Comparison of ENCODE assay signal across 1 cellular context in the genomic region with DNA sequence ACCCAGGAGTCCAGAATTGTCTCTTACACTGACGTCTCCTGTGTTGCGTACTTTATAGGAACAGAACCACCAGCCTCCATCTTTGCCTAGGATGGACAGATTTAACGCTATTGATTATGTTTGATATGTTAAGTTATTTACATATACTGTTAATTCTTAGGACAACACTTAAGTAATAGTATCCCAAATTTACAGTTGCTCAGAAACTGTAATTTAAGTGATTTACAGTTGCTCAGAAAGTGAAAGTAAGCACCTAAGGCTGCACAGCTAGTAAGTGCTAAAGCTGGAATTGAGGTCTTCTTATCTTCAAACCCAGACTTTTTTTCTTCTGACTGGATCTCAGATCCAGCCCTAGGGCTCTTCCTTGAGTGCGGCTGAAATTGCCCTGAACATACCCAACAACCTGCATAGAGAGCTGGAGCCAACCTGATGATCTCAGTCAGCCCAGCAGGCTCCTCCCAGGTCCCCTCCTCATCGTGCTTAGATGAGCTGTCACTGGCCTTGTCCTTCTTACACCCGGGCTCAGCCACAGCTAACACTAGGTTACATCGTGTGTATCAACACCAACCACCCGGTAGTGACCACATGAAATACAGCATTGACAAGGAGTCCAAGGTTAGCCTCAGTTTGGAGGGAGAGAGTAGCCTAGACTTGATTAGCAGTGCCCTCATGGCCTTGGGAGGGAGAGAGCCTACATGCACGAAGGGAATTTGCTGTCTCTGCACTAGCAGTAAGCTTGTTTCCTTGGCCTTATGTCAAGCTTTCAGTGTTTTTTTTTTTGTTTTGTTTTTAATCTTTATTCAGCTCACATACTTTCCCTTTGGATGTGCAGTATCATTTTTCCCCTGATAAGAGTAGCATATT.
TF ChIP-seq lines count a peak whose summit lies in the region.

No MANE protein-coding gene starts in this region.

TF ChIP-seq in K562, 482 proteins besides CTCF, POLR2A, EP300 and RAD21 (continued from another document):
- TF ChIP-seq, protein P1, sequence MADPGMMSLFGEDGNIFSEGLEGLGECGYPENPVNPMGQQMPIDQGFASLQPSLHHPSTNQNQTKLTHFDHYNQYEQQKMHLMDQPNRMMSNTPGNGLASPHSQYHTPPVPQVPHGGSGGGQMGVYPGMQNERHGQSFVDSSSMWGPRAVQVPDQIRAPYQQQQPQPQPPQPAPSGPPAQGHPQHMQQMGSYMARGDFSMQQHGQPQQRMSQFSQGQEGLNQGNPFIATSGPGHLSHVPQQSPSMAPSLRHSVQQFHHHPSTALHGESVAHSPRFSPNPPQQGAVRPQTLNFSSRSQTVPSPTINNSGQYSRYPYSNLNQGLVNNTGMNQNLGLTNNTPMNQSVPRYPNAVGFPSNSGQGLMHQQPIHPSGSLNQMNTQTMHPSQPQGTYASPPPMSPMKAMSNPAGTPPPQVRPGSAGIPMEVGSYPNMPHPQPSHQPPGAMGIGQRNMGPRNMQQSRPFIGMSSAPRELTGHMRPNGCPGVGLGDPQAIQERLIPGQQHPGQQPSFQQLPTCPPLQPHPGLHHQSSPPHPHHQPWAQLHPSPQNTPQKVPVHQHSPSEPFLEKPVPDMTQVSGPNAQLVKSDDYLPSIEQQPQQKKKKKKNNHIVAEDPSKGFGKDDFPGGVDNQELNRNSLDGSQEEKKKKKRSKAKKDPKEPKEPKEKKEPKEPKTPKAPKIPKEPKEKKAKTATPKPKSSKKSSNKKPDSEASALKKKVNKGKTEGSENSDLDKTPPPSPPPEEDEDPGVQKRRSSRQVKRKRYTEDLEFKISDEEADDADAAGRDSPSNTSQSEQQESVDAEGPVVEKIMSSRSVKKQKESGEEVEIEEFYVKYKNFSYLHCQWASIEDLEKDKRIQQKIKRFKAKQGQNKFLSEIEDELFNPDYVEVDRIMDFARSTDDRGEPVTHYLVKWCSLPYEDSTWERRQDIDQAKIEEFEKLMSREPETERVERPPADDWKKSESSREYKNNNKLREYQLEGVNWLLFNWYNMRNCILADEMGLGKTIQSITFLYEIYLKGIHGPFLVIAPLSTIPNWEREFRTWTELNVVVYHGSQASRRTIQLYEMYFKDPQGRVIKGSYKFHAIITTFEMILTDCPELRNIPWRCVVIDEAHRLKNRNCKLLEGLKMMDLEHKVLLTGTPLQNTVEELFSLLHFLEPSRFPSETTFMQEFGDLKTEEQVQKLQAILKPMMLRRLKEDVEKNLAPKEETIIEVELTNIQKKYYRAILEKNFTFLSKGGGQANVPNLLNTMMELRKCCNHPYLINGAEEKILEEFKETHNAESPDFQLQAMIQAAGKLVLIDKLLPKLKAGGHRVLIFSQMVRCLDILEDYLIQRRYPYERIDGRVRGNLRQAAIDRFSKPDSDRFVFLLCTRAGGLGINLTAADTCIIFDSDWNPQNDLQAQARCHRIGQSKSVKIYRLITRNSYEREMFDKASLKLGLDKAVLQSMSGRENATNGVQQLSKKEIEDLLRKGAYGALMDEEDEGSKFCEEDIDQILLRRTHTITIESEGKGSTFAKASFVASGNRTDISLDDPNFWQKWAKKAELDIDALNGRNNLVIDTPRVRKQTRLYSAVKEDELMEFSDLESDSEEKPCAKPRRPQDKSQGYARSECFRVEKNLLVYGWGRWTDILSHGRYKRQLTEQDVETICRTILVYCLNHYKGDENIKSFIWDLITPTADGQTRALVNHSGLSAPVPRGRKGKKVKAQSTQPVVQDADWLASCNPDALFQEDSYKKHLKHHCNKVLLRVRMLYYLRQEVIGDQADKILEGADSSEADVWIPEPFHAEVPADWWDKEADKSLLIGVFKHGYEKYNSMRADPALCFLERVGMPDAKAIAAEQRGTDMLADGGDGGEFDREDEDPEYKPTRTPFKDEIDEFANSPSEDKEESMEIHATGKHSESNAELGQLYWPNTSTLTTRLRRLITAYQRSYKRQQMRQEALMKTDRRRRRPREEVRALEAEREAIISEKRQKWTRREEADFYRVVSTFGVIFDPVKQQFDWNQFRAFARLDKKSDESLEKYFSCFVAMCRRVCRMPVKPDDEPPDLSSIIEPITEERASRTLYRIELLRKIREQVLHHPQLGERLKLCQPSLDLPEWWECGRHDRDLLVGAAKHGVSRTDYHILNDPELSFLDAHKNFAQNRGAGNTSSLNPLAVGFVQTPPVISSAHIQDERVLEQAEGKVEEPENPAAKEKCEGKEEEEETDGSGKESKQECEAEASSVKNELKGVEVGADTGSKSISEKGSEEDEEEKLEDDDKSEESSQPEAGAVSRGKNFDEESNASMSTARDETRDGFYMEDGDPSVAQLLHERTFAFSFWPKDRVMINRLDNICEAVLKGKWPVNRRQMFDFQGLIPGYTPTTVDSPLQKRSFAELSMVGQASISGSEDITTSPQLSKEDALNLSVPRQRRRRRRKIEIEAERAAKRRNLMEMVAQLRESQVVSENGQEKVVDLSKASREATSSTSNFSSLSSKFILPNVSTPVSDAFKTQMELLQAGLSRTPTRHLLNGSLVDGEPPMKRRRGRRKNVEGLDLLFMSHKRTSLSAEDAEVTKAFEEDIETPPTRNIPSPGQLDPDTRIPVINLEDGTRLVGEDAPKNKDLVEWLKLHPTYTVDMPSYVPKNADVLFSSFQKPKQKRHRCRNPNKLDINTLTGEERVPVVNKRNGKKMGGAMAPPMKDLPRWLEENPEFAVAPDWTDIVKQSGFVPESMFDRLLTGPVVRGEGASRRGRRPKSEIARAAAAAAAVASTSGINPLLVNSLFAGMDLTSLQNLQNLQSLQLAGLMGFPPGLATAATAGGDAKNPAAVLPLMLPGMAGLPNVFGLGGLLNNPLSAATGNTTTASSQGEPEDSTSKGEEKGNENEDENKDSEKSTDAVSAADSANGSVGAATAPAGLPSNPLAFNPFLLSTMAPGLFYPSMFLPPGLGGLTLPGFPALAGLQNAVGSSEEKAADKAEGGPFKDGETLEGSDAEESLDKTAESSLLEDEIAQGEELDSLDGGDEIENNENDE (IDR thresholded peaks at IDR 0.05; ENCODE audit: low read depth, low read length): no peak
- no peak for TF ChIP-seq ZNF766 (CRISPR knock-in tag; conservative IDR thresholded peaks at IDR 0.05)
- no peak for TF ChIP-seq KLF16 (IDR thresholded peaks at IDR 0.05)
- TF ChIP-seq POLR2G (IDR thresholded peaks at IDR 0.05; ENCODE audit: low read depth, low read length): no peak
- TF ChIP-seq JUNB (CRISPR knock-in tag; conservative IDR thresholded peaks at IDR 0.05): no peak
- no peak for TF ChIP-seq USF1 (CRISPR knock-in tag; IDR thresholded peaks at IDR 0.05)
- TF ChIP-seq, protein P2, sequence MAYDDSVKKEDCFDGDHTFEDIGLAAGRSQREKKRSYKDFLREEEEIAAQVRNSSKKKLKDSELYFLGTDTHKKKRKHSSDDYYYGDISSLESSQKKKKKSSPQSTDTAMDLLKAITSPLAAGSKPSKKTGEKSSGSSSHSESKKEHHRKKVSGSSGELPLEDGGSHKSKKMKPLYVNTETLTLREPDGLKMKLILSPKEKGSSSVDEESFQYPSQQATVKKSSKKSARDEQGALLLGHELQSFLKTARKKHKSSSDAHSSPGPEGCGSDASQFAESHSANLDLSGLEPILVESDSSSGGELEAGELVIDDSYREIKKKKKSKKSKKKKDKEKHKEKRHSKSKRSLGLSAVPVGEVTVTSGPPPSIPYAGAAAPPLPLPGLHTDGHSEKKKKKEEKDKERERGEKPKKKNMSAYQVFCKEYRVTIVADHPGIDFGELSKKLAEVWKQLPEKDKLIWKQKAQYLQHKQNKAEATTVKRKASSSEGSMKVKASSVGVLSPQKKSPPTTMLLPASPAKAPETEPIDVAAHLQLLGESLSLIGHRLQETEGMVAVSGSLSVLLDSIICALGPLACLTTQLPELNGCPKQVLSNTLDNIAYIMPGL (CRISPR knock-in tag; IDR thresholded peaks at IDR 0.05): no peak
- no peak for TF ChIP-seq ASH1L (IDR thresholded peaks at IDR 0.05; ENCODE audit: borderline replicate concordance, low read depth, partially characterized antibody)
- no peak for TF ChIP-seq CUX1 (CRISPR knock-in tag; IDR thresholded peaks at IDR 0.05)
- no peak for TF ChIP-seq ZNF12 (CRISPR knock-in tag; IDR thresholded peaks at IDR 0.05)
- no peak for TF ChIP-seq GTF2B (IDR thresholded peaks at IDR 0.05; ENCODE audit: extremely low read depth, insufficient read length)
- no peak for TF ChIP-seq ZNF124 (CRISPR knock-in tag; IDR thresholded peaks at IDR 0.05)
- no peak for TF ChIP-seq ZNF507 (tag; conservative IDR thresholded peaks at IDR 0.05)
- TF ChIP-seq SMC3 (conservative IDR thresholded peaks at IDR 0.05; ENCODE audit: insufficient read depth, low read depth, low read length): no peak
